8 cellular contexts compared by ENCODE assay signal in the genomic region with DNA sequence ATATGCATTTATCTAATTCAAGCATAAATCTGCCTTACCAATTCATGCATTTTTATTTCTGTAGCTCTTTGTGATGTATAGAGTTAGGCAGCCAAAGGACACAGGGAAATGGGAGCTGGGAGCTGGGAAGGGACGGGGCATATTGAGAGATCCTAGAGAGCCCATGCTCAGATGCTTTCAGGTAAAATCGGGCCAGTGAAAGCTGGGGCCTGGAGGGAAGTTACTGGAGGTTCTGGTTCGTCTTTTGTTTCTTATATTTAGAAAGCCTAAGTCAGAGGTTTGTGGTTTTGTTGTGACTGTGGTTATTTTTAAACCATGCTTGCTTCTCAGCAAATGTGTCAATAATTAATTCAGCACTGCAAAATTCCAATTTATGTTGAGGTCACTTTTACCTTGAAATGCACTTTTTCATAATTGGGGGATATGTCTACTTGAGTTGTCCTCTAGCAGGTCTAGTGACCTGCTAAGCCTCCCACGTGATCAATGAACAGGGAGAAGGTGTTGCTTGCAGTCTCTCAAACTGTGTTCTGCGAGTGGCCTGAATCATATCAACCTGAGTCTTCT. TPM values are rescaled to one million over a fixed set of nuclear protein-coding genes. Genes with fewer than 3 reads are reported as not detected.
DNase-seq lines count a peak whose midpoint lies in the region; ATAC-seq and TF ChIP-seq lines count a peak whose summit lies in the region.

No MANE protein-coding gene starts in this region.

- TF ChIP-seq CTCF in fibroblast of pulmonary artery (IDR thresholded peaks at IDR 0.05; ENCODE audit: low read length, missing control alignments), result no peak

- no peaks in the 10 kb centered on the region for H3K9me3 ChIP-seq in SK-N-MC (ENCODE audit: low read depth, low read length)
- no peaks in the 10 kb centered on the region for H3K9me3 ChIP-seq in skeletal muscle tissue (ENCODE audit: control insufficient read depth in 3 of 3, low read length in 3 of 3)

- peaks cover 97% of the 10 kb centered on the region for H3K79me2 ChIP-seq in ACC112 (ENCODE audit: control insufficient read depth, insufficient read depth, low read length, unreplicated experiment)

- DNase-seq in SK-N-MC (ENCODE audit: low read depth, low spot score) (no peak), fibroblast of pulmonary artery (ENCODE audit: low read depth) (no peak), DMS 273 treated with DMSO at 0.1 percent for 48 hours (lab: John Stamatoyannopoulos, UW) (no peak), DMS79 (lab: John Stamatoyannopoulos, UW) (no peak), NCI-H2196 treated with DMSO at 0.1 percent for 48 hours (lab: John Stamatoyannopoulos, UW; ENCODE audit: unreplicated experiment) (no peak)

- H3K27ac ChIP-seq in ACC112 (ENCODE audit: low read depth, low read length) (peak overlapping the region; percentile 88), SK-N-MC (peak overlapping the region; percentile 90), skeletal muscle tissue (ENCODE audit: low read depth, low read length) (peak overlapping the region; percentile 67)

- H3K36me3 ChIP-seq in ACC112 (ENCODE audit: insufficient read depth, low read length), result peaks cover 32% of the 10 kb centered on the region
- H3K36me3 ChIP-seq in SK-N-MC (ENCODE audit: insufficient read depth, low read length), result no peaks in the 10 kb centered on the region
- no peaks in the 10 kb centered on the region for H3K36me3 ChIP-seq in skeletal muscle tissue (ENCODE audit: control insufficient read depth in 3 of 3, insufficient read depth in 3 of 3, low read length in 3 of 3)

- H3K9ac ChIP-seq in SK-N-MC (ENCODE audit: insufficient read length) (no peak overlapping the region), skeletal muscle tissue (ENCODE audit: low read depth in 1 of 3, low read length in 3 of 3) (peak overlapping the region; percentile 54 to 65 (median 57))

- no peak overlapping the region for H2AFZ ChIP-seq in ACC112 (ENCODE audit: low read length, unreplicated experiment)

- ATAC-seq in GM19455 (IDR thresholded peaks at IDR 0.05; ENCODE audit: unreplicated experiment), result peak; percentile 30

- H3K4me3 ChIP-seq in ACC112 (ENCODE audit: low read depth, low read length) (peak overlapping the region; percentile 87), SK-N-MC (peak overlapping the region; percentile 71), fibroblast of pulmonary artery (replicated peaks; ENCODE audit: low read depth, low read length) (peak overlapping the region; percentile 50), skeletal muscle tissue (ENCODE audit: low read length in 3 of 3) (peak overlapping the region; percentile 54 to 60 (median 55))

- peaks cover 50% of the 10 kb centered on the region for H3K4me1 ChIP-seq in ACC112 (ENCODE audit: control insufficient read depth, insufficient read depth, low read length, unreplicated experiment)
- H3K4me1 ChIP-seq in skeletal muscle tissue (ENCODE audit: control insufficient read depth in 3 of 3, insufficient read depth in 3 of 3, low read length in 3 of 3), result peaks cover 32 to 41% (median 40%) of the 10 kb centered on the region in 3 donors

- H3K27me3 ChIP-seq in ACC112 (ENCODE audit: insufficient read depth, low read length) (no peaks in the 10 kb centered on the region), skeletal muscle tissue (ENCODE audit: control insufficient read depth in 3 of 3, insufficient read depth in 3 of 3, low read length in 3 of 3) (no peaks in the 10 kb centered on the region)

RNA-seq across cellular contexts. Expression of a gene that starts 5.0 kb away (rescaled TPM):
- 12.0 TPM for total RNA-seq in skeletal muscle tissue

RNA-seq across cellular contexts. Expression of a gene that starts 31.0 kb away (rescaled TPM):
- 6.8 TPM for total RNA-seq in skeletal muscle tissue

RNA-seq across cellular contexts. Expression of a gene that starts 45.1 kb away (rescaled TPM):
- 2.1 TPM for total RNA-seq in skeletal muscle tissue

RNA-seq across cellular contexts. Expression of a gene that starts 59.6 kb away (rescaled TPM):
- 34.4 TPM for total RNA-seq in skeletal muscle tissue
